In genomic region chr7:17802056-17802455, GRCh38 we compare ENCODE assay signal across 18 cellular contexts.
"Had no signal": no experiment of that assay in that cellular context is flagged by ENCODE, and none has a peak within 500 bp of the region (broad histone marks: within the 10 kb centered on the region; RNA-seq: fewer than 3 reads in every experiment).

No MANE protein-coding gene starts in this region.

- H3K9me3 ChIP-seq: body of pancreas, mucosa of descending colon, neutrophil, right atrium auricular region had no signal

- ATAC-seq: activated CD8-positive, alpha-beta T cell treated with anti-CD3 and anti-CD28 coated beads, Interleukin-2, amount 10 ng/mL, durations not matched to agents 7 days and 5 days; body of pancreas; mucosa of descending colon; naive thymus-derived CD8-positive, alpha-beta T cell; T-cell had no signal

- H3K4me1 ChIP-seq: body of pancreas, right atrium auricular region had no signal

- H3K9me3 Mint-ChIP-seq: activated T-helper 1 cell treated with anti-CD3 and anti-CD28 coated beads, Interleukin-12 subunit alpha, Interleukin-12 subunit beta, Interleukin-2, Interleukin-4 antibody, amounts not matched to agents 30 ng/mL and 10 ng/mL and 1 ng/mL, durations not matched to agents 14 hours and 24 hours and 36 hours; naive thymus-derived CD8-positive, alpha-beta T cell; T-cell had no signal

- H3K27ac ChIP-seq: body of pancreas, dorsolateral prefrontal cortex, neutrophil, right atrium auricular region, VCaP had no signal

- H3K27me3 Mint-ChIP-seq: naive thymus-derived CD8-positive, alpha-beta T cell; T-cell had no signal

- H3K4me3 ChIP-seq: body of pancreas, dorsolateral prefrontal cortex, mucosa of descending colon, right atrium auricular region had no signal

- H3K27me3 ChIP-seq: body of pancreas, dorsolateral prefrontal cortex, neutrophil, right atrium auricular region had no signal

- H3K27ac Mint-ChIP-seq: activated CD8-positive, alpha-beta T cell treated with anti-CD3 and anti-CD28 coated beads, Interleukin-2, amount 10 ng/mL, durations not matched to agents 7 days and 5 days; activated T-helper 1 cell treated with anti-CD3 and anti-CD28 coated beads, Interleukin-12 subunit alpha, Interleukin-12 subunit beta, Interleukin-2, Interleukin-4 antibody, amounts not matched to agents 30 ng/mL and 10 ng/mL and 1 ng/mL, durations not matched to agents 14 hours and 24 hours and 36 hours; naive thymus-derived CD8-positive, alpha-beta T cell; T-cell had no signal

- H3K4me1 Mint-ChIP-seq: T-cell had no signal

- DNase-seq: activated CD8-positive, alpha-beta T cell treated with anti-CD3 and anti-CD28 coated beads, Interleukin-2, amount 10 ng/mL, durations not matched to agents 7 days and 5 days; activated naive CD4-positive, alpha-beta T cell; amniotic stem cell; body of pancreas; cerebellar nuclear complex; dorsolateral prefrontal cortex; glutamatergic neuron; mucosa of descending colon; naive thymus-derived CD8-positive, alpha-beta T cell; stimulated activated CD4-positive, alpha-beta T cell treated with anti-CD3 and anti-CD28 coated beads, Interleukin-2, amount 100 ng/mL, for 48 hours; stimulated activated naive CD4-positive, alpha-beta T cell treated with Interleukin-2 at 50 U/mL for 16 hours; T-cell; T1000; trophoblast cell had no signal

- H3K4me3 Mint-ChIP-seq: activated CD8-positive, alpha-beta T cell treated with anti-CD3 and anti-CD28 coated beads, Interleukin-2, amount 10 ng/mL, durations not matched to agents 7 days and 5 days; activated T-helper 1 cell treated with anti-CD3 and anti-CD28 coated beads, Interleukin-12 subunit alpha, Interleukin-12 subunit beta, Interleukin-2, Interleukin-4 antibody, amounts not matched to agents 30 ng/mL and 10 ng/mL and 1 ng/mL, durations not matched to agents 14 hours and 24 hours and 36 hours; naive thymus-derived CD8-positive, alpha-beta T cell; T-cell had no signal
